ENCODE assay signal across 1 cellular context in the genomic region with DNA sequence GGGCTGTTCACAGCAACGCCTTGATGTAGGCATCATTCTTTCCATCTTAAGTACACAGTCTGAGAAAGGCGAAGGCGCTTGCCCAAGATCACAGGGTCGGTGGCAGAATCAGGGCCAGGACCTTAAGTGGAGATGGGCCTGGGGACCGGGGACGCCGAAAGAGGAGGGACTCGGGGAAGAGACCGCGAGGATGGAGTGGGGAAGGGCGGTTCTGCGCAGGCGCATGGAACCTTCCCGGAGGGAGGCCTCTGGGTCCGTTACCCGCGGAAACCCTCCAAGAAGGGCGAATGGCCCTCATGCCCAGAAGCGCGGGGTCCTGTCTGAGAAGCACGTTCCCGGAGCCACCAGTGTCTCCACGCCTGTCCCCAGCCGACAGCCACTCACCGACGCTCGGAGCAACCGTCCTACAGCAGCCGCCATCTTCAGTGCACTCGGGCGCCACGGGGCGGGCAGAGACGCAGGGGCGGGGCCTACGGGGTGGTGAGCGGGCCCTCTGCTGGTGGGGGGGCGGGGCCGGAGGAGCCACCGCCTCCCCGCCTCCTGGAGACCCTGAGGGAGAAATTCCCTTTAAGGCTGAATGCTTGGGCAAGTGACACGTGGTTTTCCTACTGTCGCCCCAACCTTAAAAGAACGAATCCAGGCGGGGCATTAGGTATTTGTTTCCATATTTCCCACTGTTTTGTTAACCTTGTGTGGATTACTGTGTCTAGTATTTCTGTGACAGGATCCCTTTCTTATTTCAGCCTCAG.
TF ChIP-seq lines count a peak whose summit lies in the region.

Gene PRDX3 (minus strand): TSS at position 442 of the 749 bp plus-strand sequence. CDS start 22 bp downstream, at position 420.

TF ChIP-seq in GM12878, 131 proteins besides CTCF, POLR2A, EP300 and RAD21 (continued from another document and continues in another):
- TF ChIP-seq CEBPZ (IDR thresholded peaks at IDR 0.05; ENCODE audit: low read depth, low read length) (no peak), RUNX3 (IDR thresholded peaks at IDR 0.05; ENCODE audit: low read length) (no peak), HDGF (IDR thresholded peaks at IDR 0.05) (0 out of 2 replicates have a peak, but pooled peaks have one; percentile 45), ZNF274 (IDR thresholded peaks at IDR 0.05; ENCODE audit: insufficient read depth, insufficient read length) (no peak), CHD2 (IDR thresholded peaks at IDR 0.05; ENCODE audit: borderline replicate concordance, low read depth, low read length) (no peak), ZNF217 (IDR thresholded peaks at IDR 0.05) (no peak), JUNB (IDR thresholded peaks at IDR 0.05) (no peak), ESRRA (IDR thresholded peaks at IDR 0.05; ENCODE audit: low read length) (no peak), ZZZ3 (IDR thresholded peaks at IDR 0.05; ENCODE audit: control insufficient read depth, insufficient read length, low read depth) (no peak), TARDBP (IDR thresholded peaks at IDR 0.05; ENCODE audit: borderline replicate concordance) (no peak), PAX5 (IDR thresholded peaks at IDR 0.05; ENCODE audit: borderline replicate concordance, low read depth, low read length) (no peak; the same call in 1 of the 2 replicates), CHD4 (IDR thresholded peaks at IDR 0.05) (no peak), NFXL1 (IDR thresholded peaks at IDR 0.05; ENCODE audit: borderline replicate concordance) (no peak), ZNF24 (IDR thresholded peaks at IDR 0.05) (no peak), FOXM1 (IDR thresholded peaks at IDR 0.05; ENCODE audit: low read depth, low read length) (no peak), DPF2 (IDR thresholded peaks at IDR 0.05) (no peak), TCF3 (IDR thresholded peaks at IDR 0.05; ENCODE audit: borderline replicate concordance, insufficient read depth, low read depth, low read length) (no peak), SIX5 (IDR thresholded peaks at IDR 0.05; ENCODE audit: low read depth, low read length, severe bottlenecking) (no peak), STAT3 (IDR thresholded peaks at IDR 0.05; ENCODE audit: low read depth, low read length) (no peak), ZNF384 (IDR thresholded peaks at IDR 0.05; ENCODE audit: borderline replicate concordance, low read depth, low read length) (no peak), HDAC6 (IDR thresholded peaks at IDR 0.05; ENCODE audit: unreplicated experiment) (no peak), BMI1 (IDR thresholded peaks at IDR 0.05; ENCODE audit: borderline replicate concordance) (no peak), BCL11A (IDR thresholded peaks at IDR 0.05; ENCODE audit: low read depth, low read length) (no peak), NBN (IDR thresholded peaks at IDR 0.05) (peak; percentile 78), MYB (IDR thresholded peaks at IDR 0.05; ENCODE audit: borderline replicate concordance, low read depth, low read length) (no peak), RAD51 (IDR thresholded peaks at IDR 0.05) (peak; percentile 66), GABPA (IDR thresholded peaks at IDR 0.05; ENCODE audit: low read depth) (no peak), NFIC (IDR thresholded peaks at IDR 0.05; ENCODE audit: low read depth, low read length) (no peak), HSF1 (IDR thresholded peaks at IDR 0.05; ENCODE audit: low read depth, low read length) (no peak), NR2C2 (IDR thresholded peaks at IDR 0.05; ENCODE audit: borderline replicate concordance, control insufficient read depth, insufficient read length, low read depth) (no peak), USF2 (IDR thresholded peaks at IDR 0.05; ENCODE audit: borderline replicate concordance, low read depth, low read length) (no peak; the same call in 1 of the 2 replicates), MEF2B (IDR thresholded peaks at IDR 0.05; ENCODE audit: partially characterized antibody, poor library complexity, severe bottlenecking) (no peak), IKZF2 (IDR thresholded peaks at IDR 0.05) (no peak; a peak in 1 of 4 replicates), YY1 (IDR thresholded peaks at IDR 0.05; ENCODE audit: low read depth, low read length) (peak; percentile 98), LARP7 (IDR thresholded peaks at IDR 0.05) (peak; percentile 79), SMAD1 (IDR thresholded peaks at IDR 0.05; ENCODE audit: low read depth, partially characterized antibody) (no peak)
- TF ChIP-seq, protein P1, sequence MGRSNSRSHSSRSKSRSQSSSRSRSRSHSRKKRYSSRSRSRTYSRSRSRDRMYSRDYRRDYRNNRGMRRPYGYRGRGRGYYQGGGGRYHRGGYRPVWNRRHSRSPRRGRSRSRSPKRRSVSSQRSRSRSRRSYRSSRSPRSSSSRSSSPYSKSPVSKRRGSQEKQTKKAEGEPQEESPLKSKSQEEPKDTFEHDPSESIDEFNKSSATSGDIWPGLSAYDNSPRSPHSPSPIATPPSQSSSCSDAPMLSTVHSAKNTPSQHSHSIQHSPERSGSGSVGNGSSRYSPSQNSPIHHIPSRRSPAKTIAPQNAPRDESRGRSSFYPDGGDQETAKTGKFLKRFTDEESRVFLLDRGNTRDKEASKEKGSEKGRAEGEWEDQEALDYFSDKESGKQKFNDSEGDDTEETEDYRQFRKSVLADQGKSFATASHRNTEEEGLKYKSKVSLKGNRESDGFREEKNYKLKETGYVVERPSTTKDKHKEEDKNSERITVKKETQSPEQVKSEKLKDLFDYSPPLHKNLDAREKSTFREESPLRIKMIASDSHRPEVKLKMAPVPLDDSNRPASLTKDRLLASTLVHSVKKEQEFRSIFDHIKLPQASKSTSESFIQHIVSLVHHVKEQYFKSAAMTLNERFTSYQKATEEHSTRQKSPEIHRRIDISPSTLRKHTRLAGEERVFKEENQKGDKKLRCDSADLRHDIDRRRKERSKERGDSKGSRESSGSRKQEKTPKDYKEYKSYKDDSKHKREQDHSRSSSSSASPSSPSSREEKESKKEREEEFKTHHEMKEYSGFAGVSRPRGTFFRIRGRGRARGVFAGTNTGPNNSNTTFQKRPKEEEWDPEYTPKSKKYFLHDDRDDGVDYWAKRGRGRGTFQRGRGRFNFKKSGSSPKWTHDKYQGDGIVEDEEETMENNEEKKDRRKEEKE (IDR thresholded peaks at IDR 0.05) = no peak
- TF ChIP-seq, protein P2, sequence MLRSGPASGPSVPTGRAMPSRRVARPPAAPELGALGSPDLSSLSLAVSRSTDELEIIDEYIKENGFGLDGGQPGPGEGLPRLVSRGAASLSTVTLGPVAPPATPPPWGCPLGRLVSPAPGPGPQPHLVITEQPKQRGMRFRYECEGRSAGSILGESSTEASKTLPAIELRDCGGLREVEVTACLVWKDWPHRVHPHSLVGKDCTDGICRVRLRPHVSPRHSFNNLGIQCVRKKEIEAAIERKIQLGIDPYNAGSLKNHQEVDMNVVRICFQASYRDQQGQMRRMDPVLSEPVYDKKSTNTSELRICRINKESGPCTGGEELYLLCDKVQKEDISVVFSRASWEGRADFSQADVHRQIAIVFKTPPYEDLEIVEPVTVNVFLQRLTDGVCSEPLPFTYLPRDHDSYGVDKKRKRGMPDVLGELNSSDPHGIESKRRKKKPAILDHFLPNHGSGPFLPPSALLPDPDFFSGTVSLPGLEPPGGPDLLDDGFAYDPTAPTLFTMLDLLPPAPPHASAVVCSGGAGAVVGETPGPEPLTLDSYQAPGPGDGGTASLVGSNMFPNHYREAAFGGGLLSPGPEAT (IDR thresholded peaks at IDR 0.05; ENCODE audit: low read depth) = 0 out of 2 replicates have a peak, but pooled peaks have one; percentile 10
- TF ChIP-seq, protein P3, sequence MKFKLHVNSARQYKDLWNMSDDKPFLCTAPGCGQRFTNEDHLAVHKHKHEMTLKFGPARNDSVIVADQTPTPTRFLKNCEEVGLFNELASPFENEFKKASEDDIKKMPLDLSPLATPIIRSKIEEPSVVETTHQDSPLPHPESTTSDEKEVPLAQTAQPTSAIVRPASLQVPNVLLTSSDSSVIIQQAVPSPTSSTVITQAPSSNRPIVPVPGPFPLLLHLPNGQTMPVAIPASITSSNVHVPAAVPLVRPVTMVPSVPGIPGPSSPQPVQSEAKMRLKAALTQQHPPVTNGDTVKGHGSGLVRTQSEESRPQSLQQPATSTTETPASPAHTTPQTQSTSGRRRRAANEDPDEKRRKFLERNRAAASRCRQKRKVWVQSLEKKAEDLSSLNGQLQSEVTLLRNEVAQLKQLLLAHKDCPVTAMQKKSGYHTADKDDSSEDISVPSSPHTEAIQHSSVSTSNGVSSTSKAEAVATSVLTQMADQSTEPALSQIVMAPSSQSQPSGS (IDR thresholded peaks at IDR 0.05; ENCODE audit: low read length) = no peak
- TF ChIP-seq, protein P4, sequence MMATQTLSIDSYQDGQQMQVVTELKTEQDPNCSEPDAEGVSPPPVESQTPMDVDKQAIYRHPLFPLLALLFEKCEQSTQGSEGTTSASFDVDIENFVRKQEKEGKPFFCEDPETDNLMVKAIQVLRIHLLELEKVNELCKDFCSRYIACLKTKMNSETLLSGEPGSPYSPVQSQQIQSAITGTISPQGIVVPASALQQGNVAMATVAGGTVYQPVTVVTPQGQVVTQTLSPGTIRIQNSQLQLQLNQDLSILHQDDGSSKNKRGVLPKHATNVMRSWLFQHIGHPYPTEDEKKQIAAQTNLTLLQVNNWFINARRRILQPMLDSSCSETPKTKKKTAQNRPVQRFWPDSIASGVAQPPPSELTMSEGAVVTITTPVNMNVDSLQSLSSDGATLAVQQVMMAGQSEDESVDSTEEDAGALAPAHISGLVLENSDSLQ (IDR thresholded peaks at IDR 0.05) = no peak
- TF ChIP-seq, protein P5, sequence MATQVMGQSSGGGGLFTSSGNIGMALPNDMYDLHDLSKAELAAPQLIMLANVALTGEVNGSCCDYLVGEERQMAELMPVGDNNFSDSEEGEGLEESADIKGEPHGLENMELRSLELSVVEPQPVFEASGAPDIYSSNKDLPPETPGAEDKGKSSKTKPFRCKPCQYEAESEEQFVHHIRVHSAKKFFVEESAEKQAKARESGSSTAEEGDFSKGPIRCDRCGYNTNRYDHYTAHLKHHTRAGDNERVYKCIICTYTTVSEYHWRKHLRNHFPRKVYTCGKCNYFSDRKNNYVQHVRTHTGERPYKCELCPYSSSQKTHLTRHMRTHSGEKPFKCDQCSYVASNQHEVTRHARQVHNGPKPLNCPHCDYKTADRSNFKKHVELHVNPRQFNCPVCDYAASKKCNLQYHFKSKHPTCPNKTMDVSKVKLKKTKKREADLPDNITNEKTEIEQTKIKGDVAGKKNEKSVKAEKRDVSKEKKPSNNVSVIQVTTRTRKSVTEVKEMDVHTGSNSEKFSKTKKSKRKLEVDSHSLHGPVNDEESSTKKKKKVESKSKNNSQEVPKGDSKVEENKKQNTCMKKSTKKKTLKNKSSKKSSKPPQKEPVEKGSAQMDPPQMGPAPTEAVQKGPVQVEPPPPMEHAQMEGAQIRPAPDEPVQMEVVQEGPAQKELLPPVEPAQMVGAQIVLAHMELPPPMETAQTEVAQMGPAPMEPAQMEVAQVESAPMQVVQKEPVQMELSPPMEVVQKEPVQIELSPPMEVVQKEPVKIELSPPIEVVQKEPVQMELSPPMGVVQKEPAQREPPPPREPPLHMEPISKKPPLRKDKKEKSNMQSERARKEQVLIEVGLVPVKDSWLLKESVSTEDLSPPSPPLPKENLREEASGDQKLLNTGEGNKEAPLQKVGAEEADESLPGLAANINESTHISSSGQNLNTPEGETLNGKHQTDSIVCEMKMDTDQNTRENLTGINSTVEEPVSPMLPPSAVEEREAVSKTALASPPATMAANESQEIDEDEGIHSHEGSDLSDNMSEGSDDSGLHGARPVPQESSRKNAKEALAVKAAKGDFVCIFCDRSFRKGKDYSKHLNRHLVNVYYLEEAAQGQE (IDR thresholded peaks at IDR 0.05; ENCODE audit: low read depth, low read length) = no peak
